In the genomic region with DNA sequence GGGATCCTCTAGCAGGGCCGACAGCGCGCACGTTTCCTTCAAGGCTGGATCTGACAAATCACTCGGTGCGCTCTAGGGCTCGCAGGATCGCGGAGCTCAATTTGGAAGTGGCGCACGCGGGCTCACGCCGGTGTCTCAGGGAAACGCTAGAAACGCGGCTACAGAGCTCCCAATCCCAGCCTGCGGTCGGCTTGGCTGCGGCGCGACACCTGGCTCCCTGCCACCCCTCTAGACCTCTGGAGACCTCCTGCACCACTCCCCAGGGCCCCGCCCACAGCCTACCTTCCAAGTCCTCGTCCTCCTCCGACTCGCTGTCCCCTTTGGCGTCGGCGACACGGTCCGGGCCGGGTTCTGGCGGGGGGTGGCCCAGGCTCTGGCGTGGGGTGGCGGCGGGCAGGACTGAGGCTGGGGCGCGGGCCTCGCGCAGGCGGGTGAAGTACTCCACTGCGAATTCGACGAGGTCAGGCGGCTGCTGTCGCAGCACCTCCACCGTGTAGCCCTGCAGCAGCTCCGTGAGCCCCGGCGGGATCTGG, we compare ENCODE assay signal across 8 cellular contexts. TPM values are rescaled to one million over a fixed set of nuclear protein-coding genes. Genes with fewer than 3 reads are reported as not detected.
DNase-seq lines count a peak whose midpoint lies in the region; ATAC-seq and TF ChIP-seq lines count a peak whose summit lies in the region.

No MANE protein-coding gene starts in this region.

- H3K27ac ChIP-seq in neutrophil (peak overlapping the region; percentile 89), suprapubic skin (peak overlapping the region; percentile 95)

- TF ChIP-seq CTCF in neutrophil (IDR thresholded peaks at IDR 0.05) (no peak), suprapubic skin (IDR thresholded peaks at IDR 0.05) (no peak)

- peak; percentile 86 for DNase-seq in DMS 273 (lab: John Stamatoyannopoulos, UW; ENCODE audit: unreplicated experiment)
- peak; percentile 55 for DNase-seq in KG1 (lab: John Stamatoyannopoulos, UW)
- DNase-seq in SK-MEL-5 (ENCODE audit: low read depth, low spot score), result peak; percentile 61
- peak; percentile 64 to 65 for DNase-seq in activated naive CD4-positive, alpha-beta T cell treated with anti-CD3 and anti-CD28 coated beads, Interleukin-2, amount 50 U/mL, for 72 hours (ENCODE audit: low spot score in 2 of 2)
- DNase-seq in glomerular endothelial cell (ENCODE audit: extremely low read depth, low read depth, low spot score), result peak; percentile 10
- peak; percentile 88 to 94 for DNase-seq in suprapubic skin (ENCODE audit: low spot score in 2 of 2)

- peak overlapping the region; percentile 88 to 93 for H3K4me3 ChIP-seq in neutrophil (ENCODE audit: low read depth in 1 of 2, low read length in 1 of 2)
- peak overlapping the region; percentile 82 for H3K4me3 ChIP-seq in suprapubic skin

- no peaks in the 10 kb centered on the region for H3K36me3 ChIP-seq in neutrophil
- H3K36me3 ChIP-seq in suprapubic skin, result no peaks in the 10 kb centered on the region

- no peaks in the 10 kb centered on the region for H3K9me3 ChIP-seq in neutrophil
- H3K9me3 ChIP-seq in suprapubic skin, result no peaks in the 10 kb centered on the region

- no peak for TF ChIP-seq EP300 in suprapubic skin (IDR thresholded peaks at IDR 0.05)

- no peak for TF ChIP-seq POLR2A in suprapubic skin (IDR thresholded peaks at IDR 0.05)

- H3K27ac Mint-ChIP-seq in activated naive CD4-positive, alpha-beta T cell treated with anti-CD3 and anti-CD28 coated beads, Interleukin-2, amount 50 U/mL, for 72 hours, result peak overlapping the region; percentile 69 to 91

- H3K36me3 Mint-ChIP-seq in activated naive CD4-positive, alpha-beta T cell treated with anti-CD3 and anti-CD28 coated beads, Interleukin-2, amount 50 U/mL, for 72 hours, result peaks cover 5 to 7% of the 10 kb centered on the region in 2 donors

- H3K9me3 Mint-ChIP-seq in activated naive CD4-positive, alpha-beta T cell treated with anti-CD3 and anti-CD28 coated beads, Interleukin-2, amount 50 U/mL, for 72 hours, result no peaks in the 10 kb centered on the region

- WGBS in suprapubic skin, result under 1% methylated on average over 22 of the region's 50 CpGs

- peak; percentile 49 for ATAC-seq in GM21723 (IDR thresholded peaks at IDR 0.05; ENCODE audit: unreplicated experiment)
- ATAC-seq in activated naive CD4-positive, alpha-beta T cell treated with anti-CD3 and anti-CD28 coated beads, Interleukin-2, amount 50 U/mL, for 72 hours, result peak; percentile 62 to 63

- peaks cover 26 to 28% of the 10 kb centered on the region in 2 experiments for H3K4me1 ChIP-seq in neutrophil (ENCODE audit: control insufficient read depth in 1 of 2, insufficient read depth in 1 of 2, low read depth in 1 of 2, low read length in 1 of 2)
- peaks cover 23% of the 10 kb centered on the region for H3K4me1 ChIP-seq in suprapubic skin

- no peaks in the 10 kb centered on the region for H3K27me3 ChIP-seq in neutrophil
- no peaks in the 10 kb centered on the region for H3K27me3 ChIP-seq in suprapubic skin

- in situ Hi-C loops in SK-MEL-5 (cut with HindIII; ENCODE audit: low pct_unique_long_range_greater_than_20kb, low sequenced_read_pairs), result no loop called here

RNA-seq across cellular contexts. Expression of a gene that starts 0.6 kb away (rescaled TPM):
- 34.9 and 35.1 TPM in 2 replicates for total RNA-seq in SK-MEL-5 (2014; rRNA removed; shearing (Covaris generic))
- polyA plus RNA-seq in SK-MEL-5 (2015; cell fraction: cytosol; rRNA removed), result 38.9 and 43.5 TPM in 2 replicates
- polyA plus RNA-seq in SK-MEL-5 (2015; cell fraction: nucleus; rRNA removed), result 8.4 and 13.7 TPM in 2 replicates
- total RNA-seq in activated naive CD4-positive, alpha-beta T cell treated with anti-CD3 and anti-CD28 coated beads, Interleukin-2, amount 50 U/mL, for 72 hours, result 10 to 100 TPM; 13.9 to 25.6 TPM
- total RNA-seq in glomerular endothelial cell, result 33.1 and 35.2 TPM in 2 replicates
- 10 to 100 TPM; 24.9 to 34.5 (median 29.5) TPM for total RNA-seq in suprapubic skin

RNA-seq across cellular contexts. Expression of a gene that starts 51.6 kb away (rescaled TPM):
- total RNA-seq in SK-MEL-5 (2014; rRNA removed; shearing (Covaris generic)), result 21.4 and 26.5 TPM in 2 replicates
- polyA plus RNA-seq in SK-MEL-5 (2015; cell fraction: cytosol; rRNA removed), result 24.7 and 27.8 TPM in 2 replicates
- polyA plus RNA-seq in SK-MEL-5 (2015; cell fraction: nucleus; rRNA removed), result 18.4 and 21.4 TPM in 2 replicates
- 10 to 100 TPM; 18.3 to 20.5 TPM for total RNA-seq in activated naive CD4-positive, alpha-beta T cell treated with anti-CD3 and anti-CD28 coated beads, Interleukin-2, amount 50 U/mL, for 72 hours
- total RNA-seq in glomerular endothelial cell (13.9 and 17.0 TPM in 2 replicates), suprapubic skin (10 to 100 TPM; 11.3 to 23.7 (median 17.9) TPM)

Comparison
In these comparisons a context has a peak if more than half of its experiments do, and no peak if none do; other contexts are left out.
1. Peak in every context shown above with its lines: DNase-seq, ATAC-seq, H3K4me3 ChIP-seq and H3K27ac ChIP-seq.
2. DNase-seq: peak in every context shown above with its lines; median percentile 91 in suprapubic skin; 86 in DMS 273; 64 in activated naive CD4-positive, alpha-beta T cell treated with anti-CD3 and anti-CD28 coated beads, Interleukin-2, amount 50 U/mL, for 72 hours; 61 in SK-MEL-5; 55 in KG1; 10 in glomerular endothelial cell.